In the genomic region with DNA sequence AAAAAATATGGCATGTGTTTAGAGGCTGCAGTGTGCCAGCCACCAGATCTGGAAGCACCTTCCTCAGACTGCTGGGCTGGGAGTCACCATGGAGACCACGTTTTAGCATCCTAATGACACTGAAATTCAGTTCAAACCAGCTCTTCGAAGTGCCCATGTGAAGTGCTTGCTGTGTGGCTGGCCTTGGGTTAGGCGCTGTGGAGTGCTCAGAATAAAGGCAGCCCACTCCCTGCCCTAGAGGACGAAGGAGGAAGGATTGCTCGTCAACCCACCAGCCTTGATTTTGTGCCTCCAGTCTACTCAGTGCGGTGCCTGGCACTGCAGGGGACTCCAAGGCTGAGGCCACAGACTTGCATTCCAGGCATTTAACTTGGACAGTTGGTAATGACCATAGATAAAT, we compare ENCODE assay signal across 15 cellular contexts.
DNase-seq lines count a peak whose midpoint lies in the region; ATAC-seq and TF ChIP-seq lines count a peak whose summit lies in the region.
"Had no signal": no experiment of that assay in that cellular context is flagged by ENCODE, and none has a peak within 500 bp of the region (broad histone marks: within the 10 kb centered on the region; RNA-seq: fewer than 3 reads in every experiment).

No MANE protein-coding gene starts in this region.

- TF ChIP-seq CTCF in endodermal cell (conservative IDR thresholded peaks at IDR 0.05): peak; percentile 44

- H3K36me3 Mint-ChIP-seq in endodermal cell (ENCODE audit: low read depth): no peaks in the 10 kb centered on the region
- no peaks in the 10 kb centered on the region for H3K36me3 Mint-ChIP-seq in CD8-positive, alpha-beta memory T cell
- no peaks in the 10 kb centered on the region for H3K36me3 Mint-ChIP-seq in activated T-cell treated with anti-CD3 and anti-CD28 coated beads, Interleukin-2, amount 50 U/mL, for 4 hours (ENCODE audit: insufficient read depth)
- no peaks in the 10 kb centered on the region for H3K36me3 Mint-ChIP-seq in activated CD4-positive, alpha-beta memory T cell treated with anti-CD3 and anti-CD28 coated beads for 36 hours

- H3K27me3 Mint-ChIP-seq in endodermal cell (ENCODE audit: insufficient read depth): peaks cover 5% of the 10 kb centered on the region
- peaks cover 2 to 4% of the 10 kb centered on the region in 2 donors for H3K27me3 Mint-ChIP-seq in CD8-positive, alpha-beta memory T cell
- H3K27me3 Mint-ChIP-seq in activated T-cell treated with anti-CD3 and anti-CD28 coated beads, Interleukin-2, amount 50 U/mL, for 4 hours (ENCODE audit: low read depth): peaks cover 2% of the 10 kb centered on the region
- no peaks in the 10 kb centered on the region for H3K27me3 Mint-ChIP-seq in activated CD4-positive, alpha-beta memory T cell treated with anti-CD3 and anti-CD28 coated beads for 36 hours
- H3K27me3 Mint-ChIP-seq: CD4-positive, alpha-beta T cell had no signal

- ATAC-seq in activated T-cell treated with anti-CD3 and anti-CD28 coated beads, Interleukin-2, amount 50 U/mL, for 4 hours: no peak
- ATAC-seq in GM19324 (IDR thresholded peaks at IDR 0.05; ENCODE audit: low FRiP score, unreplicated experiment): no peak
- ATAC-seq: HepG2 had no signal

- POLR2A ChIA-PET in CD8-positive, alpha-beta memory T cell (lab: Charles Lee): no interaction called here
- POLR2A ChIA-PET in activated CD4-positive, alpha-beta memory T cell treated with anti-CD3 and anti-CD28 coated beads for 36 hours (lab: Charles Lee): no interaction called here

- no peak overlapping the region for H3K4me3 ChIP-seq in H7 (ENCODE audit: insufficient read depth, low read depth, low read length)
- no peak overlapping the region for H3K4me3 ChIP-seq in endodermal cell (ENCODE audit: low read length)
- H3K4me3 ChIP-seq in CD8-positive, alpha-beta memory T cell (ENCODE audit: low read length): no peak overlapping the region

- no peaks in the 10 kb centered on the region for H3K9me3 Mint-ChIP-seq in endodermal cell
- H3K9me3 Mint-ChIP-seq in CD8-positive, alpha-beta memory T cell: no peaks in the 10 kb centered on the region
- H3K9me3 Mint-ChIP-seq in activated T-cell treated with anti-CD3 and anti-CD28 coated beads, Interleukin-2, amount 50 U/mL, for 4 hours: no peaks in the 10 kb centered on the region
- H3K9me3 Mint-ChIP-seq in activated CD4-positive, alpha-beta memory T cell treated with anti-CD3 and anti-CD28 coated beads for 36 hours: no peaks in the 10 kb centered on the region
- H3K9me3 Mint-ChIP-seq: CD4-positive, alpha-beta T cell had no signal

- no peak overlapping the region for H3K4me3 Mint-ChIP-seq in endodermal cell
- H3K4me3 Mint-ChIP-seq in CD8-positive, alpha-beta memory T cell: no peak overlapping the region
- no peak overlapping the region for H3K4me3 Mint-ChIP-seq in activated T-cell treated with anti-CD3 and anti-CD28 coated beads, Interleukin-2, amount 50 U/mL, for 4 hours
- H3K4me3 Mint-ChIP-seq in activated CD4-positive, alpha-beta memory T cell treated with anti-CD3 and anti-CD28 coated beads for 36 hours: no peak overlapping the region
- H3K4me3 Mint-ChIP-seq: B cell; CD4-positive, alpha-beta T cell had no signal

- H3K4me1 ChIP-seq in endodermal cell (ENCODE audit: control insufficient read depth, insufficient read depth, low read length): no peaks in the 10 kb centered on the region
- H3K4me1 ChIP-seq in CD8-positive, alpha-beta memory T cell (ENCODE audit: insufficient read depth, low read length): no peaks in the 10 kb centered on the region

- H3K27ac ChIP-seq in endodermal cell (ENCODE audit: low read depth, low read length): no peak overlapping the region
- H3K27ac ChIP-seq in CD8-positive, alpha-beta memory T cell (ENCODE audit: low read depth, low read length): no peak overlapping the region
- H3K27ac ChIP-seq: KMS-11 had no signal

- H3K27me3 ChIP-seq in H7 (ENCODE audit: control insufficient read depth, insufficient read depth, low read length): no peaks in the 10 kb centered on the region
- H3K27me3 ChIP-seq in endodermal cell (ENCODE audit: control insufficient read depth, insufficient read depth, low read length, poor library complexity, severe bottlenecking): no peaks in the 10 kb centered on the region
- H3K27me3 ChIP-seq in CD8-positive, alpha-beta memory T cell (ENCODE audit: insufficient read depth, low read length, poor library complexity, severe bottlenecking): no peaks in the 10 kb centered on the region

- H3K4me1 Mint-ChIP-seq in endodermal cell: peaks cover 11% of the 10 kb centered on the region
- H3K4me1 Mint-ChIP-seq in CD8-positive, alpha-beta memory T cell: no peaks in the 10 kb centered on the region
- H3K4me1 Mint-ChIP-seq in activated T-cell treated with anti-CD3 and anti-CD28 coated beads, Interleukin-2, amount 50 U/mL, for 4 hours (ENCODE audit: low read depth): no peaks in the 10 kb centered on the region
- H3K4me1 Mint-ChIP-seq in activated CD4-positive, alpha-beta memory T cell treated with anti-CD3 and anti-CD28 coated beads for 36 hours (ENCODE audit: low read depth): no peaks in the 10 kb centered on the region
- H3K4me1 Mint-ChIP-seq: B cell had no signal

- H3K9ac ChIP-seq in endodermal cell (ENCODE audit: extremely low read depth, low read length, poor library complexity, severe bottlenecking): no peak overlapping the region
- H3K9ac ChIP-seq: KMS-11 had no signal

- H3K36me3 ChIP-seq in H7 (replicated peaks; ENCODE audit: control insufficient read depth, insufficient read depth, low read length): no peaks in the 10 kb centered on the region
- no peaks in the 10 kb centered on the region for H3K36me3 ChIP-seq in endodermal cell (ENCODE audit: control insufficient read depth, insufficient read depth, low read length)
- no peaks in the 10 kb centered on the region for H3K36me3 ChIP-seq in CD8-positive, alpha-beta memory T cell (ENCODE audit: insufficient read depth, low read length)

- DNase-seq in Ammon's horn (ENCODE audit: low spot score): peak; percentile 30
- peak; percentile 44 for DNase-seq in H7
- peak; percentile 3 for DNase-seq in NCI-H748 treated with DMSO at 0.1 percent for 48 hours (lab: John Stamatoyannopoulos, UW)
- DNase-seq in endodermal cell: peak; percentile 51
- DNase-seq in CD8-positive, alpha-beta memory T cell: no peak
- DNase-seq in activated T-cell treated with anti-CD3 and anti-CD28 coated beads, Interleukin-2, amount 50 U/mL, for 4 hours: no peak
- DNase-seq in activated CD4-positive, alpha-beta memory T cell treated with anti-CD3 and anti-CD28 coated beads for 36 hours: no peak
- DNase-seq: ACHN; C1 segment of cervical spinal cord; CD4-positive, alpha-beta T cell; DMS153 had no signal

- CTCF ChIA-PET in CD8-positive, alpha-beta memory T cell (lab: Charles Lee): no interaction called here
- CTCF ChIA-PET in activated CD4-positive, alpha-beta memory T cell treated with anti-CD3 and anti-CD28 coated beads for 36 hours (lab: Charles Lee): no interaction called here

- 33 to 87% methylated on average over 1 to 6 of the region's 6 CpGs for WGBS in endodermal cell (ENCODE audit: insufficient coverage in 1 of 2, insufficient read length in 1 of 2), 2 experiments

- intact Hi-C loops in activated CD4-positive, alpha-beta memory T cell treated with anti-CD3 and anti-CD28 coated beads for 36 hours (cut with micrococcal nuclease): no loop called here

- no peaks in the 10 kb centered on the region for H3K9me3 ChIP-seq in endodermal cell (ENCODE audit: control insufficient read depth, low read length)
- no peaks in the 10 kb centered on the region for H3K9me3 ChIP-seq in CD8-positive, alpha-beta memory T cell (ENCODE audit: low read length)

- no peak overlapping the region for H3K27ac Mint-ChIP-seq in endodermal cell
- no peak overlapping the region for H3K27ac Mint-ChIP-seq in CD8-positive, alpha-beta memory T cell
- H3K27ac Mint-ChIP-seq in activated CD4-positive, alpha-beta memory T cell treated with anti-CD3 and anti-CD28 coated beads for 36 hours: no peak overlapping the region
- H3K27ac Mint-ChIP-seq: B cell; CD4-positive, alpha-beta T cell had no signal

Comparison
In these comparisons a context has a peak if more than half of its experiments do, and no peak if none do; other contexts are left out.
1. DNase-seq: peak in Ammon's horn (single experiment), H7 (single experiment), NCI-H748 treated with DMSO at 0.1 percent for 48 hours (single experiment) and endodermal cell (single experiment); none in CD8-positive, alpha-beta memory T cell (0 of 5), activated T-cell treated with anti-CD3 and anti-CD28 coated beads, Interleukin-2, amount 50 U/mL, for 4 hours (single experiment) and activated CD4-positive, alpha-beta memory T cell treated with anti-CD3 and anti-CD28 coated beads for 36 hours (single experiment).